1 cellular context compared by ENCODE assay signal in genomic region chr4:80196259-80197131, GRCh38.
TF ChIP-seq lines count a peak whose summit lies in the region.

No MANE protein-coding gene starts in this region.

TF ChIP-seq in HepG2, 621 proteins besides CTCF, POLR2A, EP300 and RAD21 (continued from another document):
- no peak for TF ChIP-seq ZBED4 (CRISPR knock-in tag; IDR thresholded peaks at IDR 0.05; ENCODE audit: borderline replicate concordance)
